9 cellular contexts compared by ENCODE assay signal in genomic region chr1:98054367-98054701, GRCh38.
A peak's percentile ranks its signal among the peaks of the same experiment; 100 is the strongest.
DNase-seq lines count a peak whose midpoint lies in the region; ATAC-seq and TF ChIP-seq lines count a peak whose summit lies in the region.
"Had no signal": no experiment of that assay in that cellular context is flagged by ENCODE, and none has a peak within 500 bp of the region (broad histone marks: within the 10 kb centered on the region; RNA-seq: fewer than 3 reads in every experiment).

No MANE protein-coding gene starts in this region.

- ATAC-seq in natural killer cell (no peak), GM21423 (IDR thresholded peaks at IDR 0.05; ENCODE audit: unreplicated experiment) (no peak)

- peaks cover 9% of the 10 kb centered on the region for H3K27me3 Mint-ChIP-seq in chondrocyte (ENCODE audit: low read depth)
- peaks cover 55 to 85% of the 10 kb centered on the region in 2 donors for H3K27me3 Mint-ChIP-seq in natural killer cell (ENCODE audit: low read depth in 2 of 2)

- H3K27ac Mint-ChIP-seq in chondrocyte (ENCODE audit: unreplicated experiment) = no peak overlapping the region
- no peak overlapping the region for H3K27ac Mint-ChIP-seq in natural killer cell

- H3K4me1 Mint-ChIP-seq in chondrocyte (ENCODE audit: low read depth) (peaks cover 24% of the 10 kb centered on the region), natural killer cell (peaks cover 14 to 23% of the 10 kb centered on the region in 2 donors)

- H3K9me3 Mint-ChIP-seq in chondrocyte (ENCODE audit: low read depth) = no peaks in the 10 kb centered on the region
- no peaks in the 10 kb centered on the region for H3K9me3 Mint-ChIP-seq in natural killer cell

- no peak overlapping the region for H3K9ac ChIP-seq in HUES6 (ENCODE audit: low read length)

- H3K36me3 Mint-ChIP-seq in chondrocyte (ENCODE audit: low read depth) (no peaks in the 10 kb centered on the region), natural killer cell (no peaks in the 10 kb centered on the region)

- peaks cover 55% of the 10 kb centered on the region for H3K27me3 ChIP-seq in HUES6 (ENCODE audit: control insufficient read depth, insufficient read depth, low read length)

- peaks cover 13% of the 10 kb centered on the region for H3K4me1 ChIP-seq in HUES6 (ENCODE audit: control insufficient read depth, insufficient read depth, low read length)

- H3K36me3 ChIP-seq in HUES6 (ENCODE audit: control insufficient read depth, insufficient read depth, low read length) = no peaks in the 10 kb centered on the region

- intact Hi-C loops in natural killer cell (cut with micrococcal nuclease) = loop anchor here (2.0 kb wide), 1 partner anchor 414 kb away; no protein-coding TSS in a partner anchor

- CTCF ChIA-PET in AG04449 (lab: Yijun Ruan, JAX) = interaction anchor here (0.6 to 11.0 kb wide), 24 partner anchors 8 to 917 kb away, joined by 3 to 117 read pairs (median 4); partner anchors contain the start of gene DPYD

- no peak overlapping the region for H3K27ac ChIP-seq in HUES6 (ENCODE audit: low read depth, low read length)

- DNase-seq in AG04449 (ENCODE audit: low read depth, low spot score) (no peak), chondrocyte (ENCODE audit: low spot score) (no peak), natural killer cell (no peak), HK-2 (ENCODE audit: unreplicated experiment) (no peak), EL (no peak), DMS53 (lab: John Stamatoyannopoulos, UW) (no peak)

- H3K4me3 ChIP-seq in AG04449 (ENCODE audit: low read depth, low read length) = peak overlapping the region; percentile 29
- peak overlapping the region; percentile 87 for H3K4me3 ChIP-seq in HUES6 (ENCODE audit: low read depth, low read length)
- H3K4me3 ChIP-seq: K562 had no signal

- TF ChIP-seq CTCF in AG04449 (IDR thresholded peaks at IDR 0.05; ENCODE audit: insufficient read depth, low read length, missing control alignments) (no peak), chondrocyte (IDR thresholded peaks at IDR 0.05) (peak; percentile 3), natural killer cell (IDR thresholded peaks at IDR 0.05) (peak; percentile 27)

- POLR2A ChIA-PET in AG04449 (lab: Yijun Ruan, JAX) = interaction anchor here (1.0 kb wide), 1 partner anchor 272 kb away, joined by 3 read pairs; no protein-coding TSS in a partner anchor

- H3K4me3 Mint-ChIP-seq in chondrocyte (ENCODE audit: unreplicated experiment) (peak overlapping the region; percentile 84), natural killer cell (peak overlapping the region; percentile 51)

- H3K9me3 ChIP-seq in HUES6 (ENCODE audit: control insufficient read depth, insufficient read depth, low read depth, low read length) = no peaks in the 10 kb centered on the region
